ENCODE assay signal across 1 cellular context in the genomic region with DNA sequence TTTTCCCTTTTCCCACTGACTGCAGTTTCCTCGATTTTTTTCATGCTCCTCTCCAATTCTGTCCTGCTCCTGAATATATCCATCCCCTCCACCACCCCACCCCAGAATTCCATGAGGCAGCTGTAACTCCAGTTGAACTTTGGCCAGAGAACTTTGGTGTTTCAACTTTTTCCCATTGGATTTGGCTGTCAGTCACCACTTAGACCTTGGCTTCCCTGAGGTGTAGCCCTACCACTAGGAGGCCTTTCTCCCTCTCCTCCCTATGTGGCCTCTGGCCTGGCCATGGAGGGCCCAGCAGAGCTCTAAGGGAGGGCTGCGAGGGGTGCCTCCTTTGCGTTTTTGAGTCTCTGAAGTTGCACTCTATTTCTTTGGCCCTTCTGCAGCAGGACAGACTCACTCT.
A peak's percentile ranks its signal among the peaks of the same experiment; 100 is the strongest.
TF ChIP-seq lines count a peak whose summit lies in the region.

No MANE protein-coding gene starts in this region.

TF ChIP-seq in HepG2, 621 proteins besides CTCF, POLR2A, EP300 and RAD21 (continued from another document):
- TF ChIP-seq ZNF318 (CRISPR knock-in tag; IDR thresholded peaks at IDR 0.05) (no peak), ZIK1 (CRISPR knock-in tag; IDR thresholded peaks at IDR 0.05; ENCODE audit: borderline replicate concordance, low read depth) (no peak), SMC3 (IDR thresholded peaks at IDR 0.05; ENCODE audit: low read length) (peak; percentile 24; the same call in 1 of the 2 replicates), TBX3 (IDR thresholded peaks at IDR 0.05; ENCODE audit: borderline replicate concordance) (no peak), STAG1 (CRISPR knock-in tag; IDR thresholded peaks at IDR 0.05) (peak; percentile 29), ZNF644 (CRISPR knock-in tag; IDR thresholded peaks at IDR 0.05; ENCODE audit: low read depth) (0 out of 2 replicates have a peak, but pooled peaks have one; percentile 34), RFXANK (CRISPR knock-in tag; IDR thresholded peaks at IDR 0.05) (no peak), ZNF562 (CRISPR knock-in tag; IDR thresholded peaks at IDR 0.05; ENCODE audit: borderline replicate concordance) (no peak)
